Comparison of ENCODE assay signal across 7 cellular contexts in the genomic region with DNA sequence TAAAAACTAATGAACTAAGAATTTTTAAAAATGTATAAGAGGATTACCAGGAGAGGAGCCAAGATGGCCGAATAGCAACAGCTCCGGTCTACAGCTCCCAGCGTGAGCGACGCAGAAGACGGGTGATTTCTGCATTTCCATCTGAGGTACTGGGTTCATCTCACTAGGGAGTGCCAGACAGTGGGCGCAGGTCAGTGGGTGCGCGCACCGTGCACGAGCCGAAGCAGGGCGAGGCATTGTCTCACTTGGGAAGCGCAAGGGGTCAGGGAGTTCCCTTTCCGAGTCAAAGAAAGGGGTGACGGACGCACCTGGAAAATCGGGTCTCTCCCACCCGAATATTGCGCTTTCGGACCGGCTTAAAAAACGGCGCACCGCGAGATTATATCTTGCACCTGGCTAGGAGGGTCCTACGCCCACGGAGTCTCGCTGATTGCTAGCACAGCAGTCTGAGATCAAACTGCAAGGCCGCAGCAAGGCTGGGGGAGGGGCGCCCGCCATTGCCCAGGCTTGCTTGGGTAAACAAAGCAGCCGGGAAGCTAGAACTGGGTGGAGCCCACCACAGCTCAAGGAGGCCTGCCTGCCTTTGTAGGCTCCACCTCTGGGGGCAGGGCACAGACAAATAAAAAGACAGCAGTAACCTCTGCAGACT.
A peak's percentile ranks its signal among the peaks of the same experiment; 100 is the strongest.
DNase-seq lines count a peak whose midpoint lies in the region; ATAC-seq, FAIRE-seq and TF ChIP-seq lines count a peak whose summit lies in the region.
"Not testable (repeated sequence)": the region's sequence is repeated elsewhere in the genome, so short reads cannot be mapped to it uniquely, and the experiment has no call there.

No MANE protein-coding gene starts in this region.

- peak overlapping the region; percentile 56 for H3K4me2 ChIP-seq in K562 (ENCODE audit: insufficient read depth, low read length)

- 85% methylated on average over 31 of the region's 33 CpGs for WGBS in HUES64
- 1% methylated on average over 16 of the region's 33 CpGs for WGBS in K562 (ENCODE audit: insufficient coverage, low coverage, missing lambda C conversion rate)

- TF ChIP-seq CTCF in RWPE1 (conservative IDR thresholded peaks at IDR 0.05; ENCODE audit: low read depth); K562 (IDR thresholded peaks at IDR 0.05 in 2 of 3, conservative IDR thresholded peaks at IDR 0.05 in 1 of 3; ENCODE audit: insufficient read depth in 2 of 3, low read depth in 1 of 3, low read length in 3 of 3); progenitor cell of endocrine pancreas (IDR thresholded peaks at IDR 0.05; ENCODE audit: unreplicated experiment): not testable (repeated sequence)

- H3K27me3 Mint-ChIP-seq in progenitor cell of endocrine pancreas: not testable (repeated sequence)

- H3K36me3 Mint-ChIP-seq in progenitor cell of endocrine pancreas (ENCODE audit: insufficient read depth): not testable (repeated sequence)

- TF ChIP-seq POLR2A in K562 (conservative IDR thresholded peaks at IDR 0.05): peak; percentile 67

- peak overlapping the region; percentile 76 for H2AFZ ChIP-seq in K562 (ENCODE audit: low read depth, low read length)

- DNase-seq in ELF-1 (ENCODE audit: low read depth, low spot score) (peak; percentile 9), NCI-H748 (lab: John Stamatoyannopoulos, UW; ENCODE audit: unreplicated experiment) (peak; percentile 86), K562 (ENCODE audit: extremely low read depth in 1 of 4, low spot score in 3 of 4) (peak in 1 of 4 experiments; percentile 22)
- DNase-seq in RWPE1 (ENCODE audit: low spot score); progenitor cell of endocrine pancreas (ENCODE audit: low spot score, unreplicated experiment): not testable (repeated sequence)

- H3K9ac ChIP-seq in HUES64 (ENCODE audit: low read depth, low read length) (peak overlapping the region; percentile 47; the same call in 1 of the 2 replicates), K562 (ENCODE audit: insufficient read depth in 1 of 2, low read depth in 2 of 2, low read length in 2 of 2) (peak overlapping the region; percentile 44 to 79), iPS-15b (ENCODE audit: low read depth, low read length) (peak overlapping the region; percentile 37)

- BruUV-seq in K562 (replicated peaks; lab: Mats Ljungman, UMichigan): TSS peak; percentile 75

- not testable (repeated sequence) for TF ChIP-seq RAD21 in K562 (CRISPR knock-in tag; conservative IDR thresholded peaks at IDR 0.05 in 1 of 2, IDR thresholded peaks at IDR 0.05 in 1 of 2)

- H3K36me3 ChIP-seq in HUES64 (ENCODE audit: insufficient read depth, low read length); K562 (ENCODE audit: control insufficient read depth, insufficient read depth, low read length); iPS-15b (ENCODE audit: control insufficient read depth, insufficient read depth, low read length): not testable (repeated sequence)

- CTCF ChIA-PET in RWPE1 (lab: Yijun Ruan, JAX); K562 (lab: Yijun Ruan, JAX; ENCODE audit: low intra/inter-chr PET ratio): not testable (repeated sequence)

- not testable (repeated sequence) for H3K9me3 ChIP-seq in HUES64 (ENCODE audit: insufficient read depth, low read depth, low read length); K562 (replicated peaks; ENCODE audit: control insufficient read depth, insufficient read depth, low read depth, low read length); iPS-15b (ENCODE audit: control insufficient read depth, insufficient read depth, low read length)

- H3K4me1 Mint-ChIP-seq in progenitor cell of endocrine pancreas (ENCODE audit: low read depth): not testable (repeated sequence)

- H3K9me1 ChIP-seq in K562 (ENCODE audit: control insufficient read depth, insufficient read depth, low read length): not testable (repeated sequence)

- in situ Hi-C loops in K562 (cut with MboI): not testable (repeated sequence)

- H4K20me1 ChIP-seq in K562 (replicated peaks; ENCODE audit: control insufficient read depth, insufficient read depth, low read length): not testable (repeated sequence)

- H3K9me3 Mint-ChIP-seq in progenitor cell of endocrine pancreas (ENCODE audit: low read depth): not testable (repeated sequence)

- POLR2A ChIA-PET in RWPE1 (lab: Yijun Ruan, JAX; ENCODE audit: low non-redundant PET); K562 (lab: Yijun Ruan, JAX): not testable (repeated sequence)

- FAIRE-seq in K562 (lab: Jason Lieb, UNC): not testable (repeated sequence)

- not testable (repeated sequence) for H3K27ac ChIP-seq in HUES64 (ENCODE audit: low read depth, low read length)
- peak overlapping the region; percentile 92 for H3K27ac ChIP-seq in RWPE1
- H3K27ac ChIP-seq in K562 (ENCODE audit: extremely low read depth, low read depth, low read length): peak overlapping the region; percentile 47; the same call in 2 of the 3 replicates

- not testable (repeated sequence) for ATAC-seq in K562

- not testable (repeated sequence) for TF ChIP-seq EP300 in K562 (IDR thresholded peaks at IDR 0.05; ENCODE audit: low read length)

- H3K4me3 Mint-ChIP-seq in progenitor cell of endocrine pancreas (ENCODE audit: low read depth): peak overlapping the region; percentile 50

- H3K27me3 ChIP-seq in HUES64 (ENCODE audit: insufficient read depth, low read length); K562 (ENCODE audit: control insufficient read depth in 2 of 2, insufficient read depth in 2 of 2, low read length in 2 of 2); iPS-15b (ENCODE audit: control insufficient read depth, insufficient read depth, low read length): not testable (repeated sequence)

- H3K4me3 ChIP-seq in HUES64 (ENCODE audit: low read length); iPS-15b (ENCODE audit: low read depth, low read length): not testable (repeated sequence)
- H3K4me3 ChIP-seq in K562: peak overlapping the region; percentile 30

- H3K4me1 ChIP-seq in HUES64 (ENCODE audit: insufficient read depth, low read length); K562 (replicated peaks in 1 of 2; ENCODE audit: control insufficient read depth in 2 of 2, insufficient read depth in 2 of 2, low read length in 2 of 2); iPS-15b (ENCODE audit: control insufficient read depth, insufficient read depth, low read length): not testable (repeated sequence)

- H3K79me2 ChIP-seq in K562 (ENCODE audit: control insufficient read depth, insufficient read depth, low read length): peaks cover 21% of the 10 kb centered on the region; the same call in 2 of the 3 replicates

- intact Hi-C loops in K562 (cut with micrococcal nuclease): not testable (repeated sequence)

- not testable (repeated sequence) for H3K27ac Mint-ChIP-seq in progenitor cell of endocrine pancreas

TF ChIP-seq in K562, 482 proteins besides CTCF, POLR2A, EP300 and RAD21 (continues in another document):
- TF ChIP-seq POLR2B (IDR thresholded peaks at IDR 0.05; ENCODE audit: low read depth, partially characterized antibody) (peak; percentile 53), NRF1 (conservative IDR thresholded peaks at IDR 0.05 in 1 of 2, IDR thresholded peaks at IDR 0.05 in 1 of 2) (peak; percentile 55 to 64; a peak in 3 of 4 replicates), CXXC5 (CRISPR knock-in tag; IDR thresholded peaks at IDR 0.05) (peak; percentile 57), LEF1 (IDR thresholded peaks at IDR 0.05) (0 out of 2 replicates have a peak, but pooled peaks have one; percentile 21), PHF8 (IDR thresholded peaks at IDR 0.05; ENCODE audit: borderline replicate concordance, low read length) (peak; percentile 32; the same call in 1 of the 2 replicates), ATF1 (tag; IDR thresholded peaks at IDR 0.05) (0 out of 2 replicates have a peak, but pooled peaks have one; percentile 12), SOX6 (IDR thresholded peaks at IDR 0.05) (0 out of 2 replicates have a peak, but pooled peaks have one; percentile 48), RBFOX2 (IDR thresholded peaks at IDR 0.05; ENCODE audit: low read depth, low read length) (0 out of 2 replicates have a peak, but pooled peaks have one; percentile 22), TAF9B (IDR thresholded peaks at IDR 0.05; ENCODE audit: partially characterized antibody) (peak; percentile 79), SUPT5H (IDR thresholded peaks at IDR 0.05) (peak; percentile 57; the same call in 1 of the 2 replicates), POLR2H (tag; IDR thresholded peaks at IDR 0.05; ENCODE audit: low read depth) (peak; percentile 69), SMARCA4 (IDR thresholded peaks at IDR 0.05) (0 out of 2 replicates have a peak, but pooled peaks have one; percentile 20), NR4A1 (CRISPR knock-in tag; IDR thresholded peaks at IDR 0.05) (0 out of 2 replicates have a peak, but pooled peaks have one; percentile 35), L3MBTL2 (IDR thresholded peaks at IDR 0.05) (peak; percentile 36; the same call in 1 of the 2 replicates), EGR1 (conservative IDR thresholded peaks at IDR 0.05) (peak; percentile 55), BRD9 (IDR thresholded peaks at IDR 0.05; ENCODE audit: low read depth, partially characterized antibody) (peak; percentile 18), MTA3 (IDR thresholded peaks at IDR 0.05; ENCODE audit: borderline replicate concordance) (peak; percentile 26; the same call in 1 of the 2 replicates), HDAC2 (IDR thresholded peaks at IDR 0.05) (0 out of 2 replicates have a peak, but pooled peaks have one; percentile 24), NFIC (IDR thresholded peaks at IDR 0.05) (peak; percentile 25; the same call in 1 of the 2 replicates)
- not testable (repeated sequence) for TF ChIP-seq ATF1 (CRISPR knock-in tag; IDR thresholded peaks at IDR 0.05); NR4A1 (tag; IDR thresholded peaks at IDR 0.05)
